30 cellular contexts compared by ENCODE assay signal in the genomic region with DNA sequence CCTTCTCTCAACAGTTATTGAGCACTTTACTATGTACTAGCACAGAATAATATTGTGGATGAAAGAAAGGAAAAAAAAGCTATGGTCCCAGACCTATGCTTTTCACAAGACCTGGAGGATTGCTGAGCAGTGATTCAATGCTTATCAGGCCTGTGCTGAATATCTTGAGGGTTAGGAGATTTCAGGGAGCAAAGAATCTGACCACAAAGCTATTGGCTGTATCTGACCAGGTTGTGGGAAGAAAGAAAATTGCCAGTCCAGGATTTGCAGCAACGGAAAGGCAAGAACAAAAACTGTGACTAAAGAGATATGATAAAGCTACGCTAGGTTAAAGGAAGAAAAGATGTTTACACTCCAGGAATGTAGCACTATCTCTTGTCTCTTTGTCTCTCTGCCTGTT. TPM values are rescaled to one million over a fixed set of nuclear protein-coding genes. Genes with fewer than 3 reads are reported as not detected.
A peak's percentile ranks its signal among the peaks of the same experiment; 100 is the strongest.
DNase-seq lines count a peak whose midpoint lies in the region; ATAC-seq, FAIRE-seq and TF ChIP-seq lines count a peak whose summit lies in the region.
"Had no signal": no experiment of that assay in that cellular context is flagged by ENCODE, and none has a peak within 500 bp of the region (broad histone marks: within the 10 kb centered on the region; RNA-seq: fewer than 3 reads in every experiment).

No MANE protein-coding gene starts in this region.

- no peak overlapping the region for H2AK5ac ChIP-seq in neuronal stem cell (ENCODE audit: low read depth, low read length)

- peak overlapping the region; percentile 44 for H3K9ac ChIP-seq in astrocyte (ENCODE audit: low read length)
- H3K9ac ChIP-seq in neuronal stem cell (ENCODE audit: low read depth, low read length, poor library complexity) = no peak overlapping the region

- H3K4me3 Mint-ChIP-seq in astrocyte (ENCODE audit: unreplicated experiment) = no peak overlapping the region
- H3K4me3 Mint-ChIP-seq: activated T-cell treated with anti-CD3 and anti-CD28 coated beads, Interleukin-2, amount 50 U/mL, for 4 hours; effector memory CD8-positive, alpha-beta T cell; stimulated activated naive CD8-positive, alpha-beta T cell treated with anti-CD3 and anti-CD28 coated beads, Interleukin-15, Interleukin-2, amounts not matched to agents 100 ng/mL and 50 ng/mL, for 24 hours had no signal

- H3K79me2 ChIP-seq in astrocyte (ENCODE audit: insufficient read depth, low read length) = no peaks in the 10 kb centered on the region

- H3K4me2 ChIP-seq in astrocyte (ENCODE audit: low read length) (peak overlapping the region; percentile 63), neuronal stem cell (ENCODE audit: insufficient read depth, low read length, poor library complexity, severe bottlenecking) (no peak overlapping the region)

- TF ChIP-seq CTCF in astrocyte (IDR thresholded peaks at IDR 0.05; ENCODE audit: insufficient read depth, low read depth, low read length) (no peak), fibroblast of pulmonary artery (IDR thresholded peaks at IDR 0.05; ENCODE audit: low read length, missing control alignments) (no peak)

- H2BK15ac ChIP-seq in neuronal stem cell (ENCODE audit: low read length) = no peak overlapping the region

- no peak overlapping the region for H4K91ac ChIP-seq in neuronal stem cell (ENCODE audit: low read depth, low read length, poor library complexity)

- H3K36me3 ChIP-seq in astrocyte (ENCODE audit: insufficient read depth, low read length) (no peaks in the 10 kb centered on the region), neuronal stem cell (replicated peaks in 1 of 2; ENCODE audit: control insufficient read depth in 2 of 2, insufficient read depth in 2 of 2, low read length in 2 of 2) (no peaks in the 10 kb centered on the region)
- H3K36me3 ChIP-seq: breast epithelium, colonic mucosa, neutrophil, Peyer's patch, vagina, WERI-Rb-1 had no signal

- no peak overlapping the region for H4K8ac ChIP-seq in neuronal stem cell (ENCODE audit: low read depth, low read length)

- peak overlapping the region; percentile 44 for H2AFZ ChIP-seq in astrocyte (ENCODE audit: low read depth, low read length)
- H2AFZ ChIP-seq in neuronal stem cell (ENCODE audit: low read length) = peak overlapping the region; percentile 62

- no peak overlapping the region for H2BK120ac ChIP-seq in neuronal stem cell (ENCODE audit: low read depth, low read length)

- no peak for ATAC-seq in GM18520 (IDR thresholded peaks at IDR 0.05; ENCODE audit: unreplicated experiment)
- ATAC-seq: activated T-cell treated with anti-CD3 and anti-CD28 coated beads, Interleukin-2, amount 50 U/mL, for 4 hours; effector memory CD8-positive, alpha-beta T cell; HCT116; HepG2; left colon; psoas muscle had no signal

- H2BK5ac ChIP-seq in neuronal stem cell (ENCODE audit: low read length) = no peak overlapping the region

- no peak overlapping the region for H2BK12ac ChIP-seq in neuronal stem cell (ENCODE audit: low read length)

- no peak overlapping the region for H3K23ac ChIP-seq in neuronal stem cell (ENCODE audit: low read depth, low read length, poor library complexity)

- no peak overlapping the region for H3K18ac ChIP-seq in neuronal stem cell (ENCODE audit: low read length)

- no peaks in the 10 kb centered on the region for H4K20me1 ChIP-seq in astrocyte (ENCODE audit: insufficient read depth, low read length)

- DNase-seq in EH (ENCODE audit: low read depth) (peak; percentile 22), astrocyte (ENCODE audit: low read depth) (peak; percentile 95), fibroblast of pulmonary artery (ENCODE audit: low read depth) (peak; percentile 68), neuronal stem cell (ENCODE audit: low spot score) (no peak), HK-2 (ENCODE audit: unreplicated experiment) (no peak), activated gamma-delta T cell (lab: John Stamatoyannopoulos, UW) (no peak), NCI-H1105 treated with DMSO at 0.1 percent for 48 hours (lab: John Stamatoyannopoulos, UW) (no peak)
- DNase-seq: activated CD4-positive, alpha-beta T cell treated with anti-CD3 and anti-CD28 coated beads for 48 hours; activated T-cell treated with anti-CD3 and anti-CD28 coated beads, Interleukin-2, amount 50 U/mL, for 4 hours; colonic mucosa; effector memory CD8-positive, alpha-beta T cell; foreskin melanocyte; GDM1; left colon; mammary epithelial cell; NCI-H1092; NCI-H2029; NCI-H526 treated with DMSO at 0.1 percent for 48 hours; Peyer's patch; psoas muscle; SW 1271; T-helper 9 cell; WERI-Rb-1 had no signal

- peak; percentile 55 for FAIRE-seq in astrocyte (lab: Jason Lieb, UNC)
- FAIRE-seq: HepG2 had no signal

- H3K79me1 ChIP-seq in neuronal stem cell (ENCODE audit: low read depth, low read length) = no peaks in the 10 kb centered on the region

- no peak overlapping the region for H3K14ac ChIP-seq in neuronal stem cell (ENCODE audit: low read length)

- peak overlapping the region; percentile 76 for H3K27ac Mint-ChIP-seq in astrocyte (ENCODE audit: unreplicated experiment)
- H3K27ac Mint-ChIP-seq: effector memory CD8-positive, alpha-beta T cell; stimulated activated naive CD8-positive, alpha-beta T cell treated with anti-CD3 and anti-CD28 coated beads, Interleukin-15, Interleukin-2, amounts not matched to agents 100 ng/mL and 50 ng/mL, for 24 hours had no signal

- H3K36me3 Mint-ChIP-seq in astrocyte (ENCODE audit: low read depth, unreplicated experiment) = no peaks in the 10 kb centered on the region

- H3K27me3 Mint-ChIP-seq in astrocyte (ENCODE audit: low read depth, unreplicated experiment) = no peaks in the 10 kb centered on the region

- H3K27ac ChIP-seq in astrocyte (ENCODE audit: low read depth, low read length) = peak overlapping the region; percentile 24
- H3K27ac ChIP-seq in neuronal stem cell (replicated peaks; ENCODE audit: low read length) = no peak overlapping the region
- H3K27ac ChIP-seq: breast epithelium, colonic mucosa, neutrophil, Peyer's patch, psoas muscle, vagina, WERI-Rb-1 had no signal

- peaks cover 18% of the 10 kb centered on the region for H3K4me1 Mint-ChIP-seq in astrocyte (ENCODE audit: low read depth, unreplicated experiment)

- H3K4me1 ChIP-seq in astrocyte (ENCODE audit: insufficient read depth, low read length) = peaks cover 11% of the 10 kb centered on the region
- H3K4me1 ChIP-seq in neuronal stem cell (ENCODE audit: control insufficient read depth in 2 of 2, insufficient read depth in 1 of 2, low read depth in 1 of 2, low read length in 2 of 2) = peaks cover 0 to 2% of the 10 kb centered on the region in 2 donors
- H3K4me1 ChIP-seq: breast epithelium, colonic mucosa, Peyer's patch, psoas muscle, vagina had no signal

- no peak overlapping the region for H3K4ac ChIP-seq in neuronal stem cell (ENCODE audit: low read length)

- no peak overlapping the region for H3K4me3 ChIP-seq in astrocyte (ENCODE audit: insufficient read depth, low read depth, low read length)
- no peak overlapping the region for H3K4me3 ChIP-seq in fibroblast of pulmonary artery (replicated peaks; ENCODE audit: low read depth, low read length)
- no peak overlapping the region for H3K4me3 ChIP-seq in neuronal stem cell (ENCODE audit: low read length in 2 of 2)
- H3K4me3 ChIP-seq: breast epithelium, colonic mucosa, Peyer's patch, psoas muscle, vagina had no signal

- H3K9me3 ChIP-seq in astrocyte (ENCODE audit: insufficient read depth, low read depth, low read length) = no peaks in the 10 kb centered on the region
- H3K9me3 ChIP-seq in neuronal stem cell (replicated peaks in 1 of 2; ENCODE audit: control insufficient read depth in 2 of 2, insufficient read depth in 1 of 2, low read depth in 1 of 2, low read length in 2 of 2) = no peaks in the 10 kb centered on the region
- H3K9me3 ChIP-seq: colonic mucosa, neutrophil, vagina had no signal

- no peaks in the 10 kb centered on the region for H3K9me3 Mint-ChIP-seq in astrocyte (ENCODE audit: unreplicated experiment)
- H3K9me3 Mint-ChIP-seq: effector memory CD8-positive, alpha-beta T cell had no signal

- no CpG with 5 or more reads among the region's 2 CpGs for WGBS in neuronal stem cell (ENCODE audit: extremely low coverage in 2 of 2, insufficient read length in 2 of 2, insufficient replicate concordance in 1 of 2), 2 donors

- H3K27me3 ChIP-seq in astrocyte (ENCODE audit: insufficient read depth, low read length) (no peaks in the 10 kb centered on the region), neuronal stem cell (ENCODE audit: control insufficient read depth in 3 of 3, insufficient read depth in 3 of 3, low read depth in 1 of 3, low read length in 3 of 3) (no peaks in the 10 kb centered on the region)
- H3K27me3 ChIP-seq: breast epithelium, colonic mucosa, neutrophil, Peyer's patch, vagina had no signal

RNA-seq across cellular contexts. Expression of a gene that starts 14.9 kb away (rescaled TPM):
- total RNA-seq in astrocyte = 19.5 and 27.1 TPM in 2 replicates
- polyA plus RNA-seq in neuronal stem cell (2013, experiment 1 of 2) = 14.8 TPM
- polyA plus RNA-seq in neuronal stem cell (2013, experiment 2 of 2) = 14.6 TPM

Comparison
In these comparisons a context has a peak if more than half of its experiments do, and no peak if none do; other contexts are left out.
1. DNase-seq: peak in EH (single experiment), astrocyte (single experiment) and fibroblast of pulmonary artery (single experiment); none in neuronal stem cell (single experiment), HK-2 (single experiment), activated gamma-delta T cell (single experiment) and NCI-H1105 treated with DMSO at 0.1 percent for 48 hours (single experiment).